ENCODE assay signal across 22 cellular contexts in the genomic region with DNA sequence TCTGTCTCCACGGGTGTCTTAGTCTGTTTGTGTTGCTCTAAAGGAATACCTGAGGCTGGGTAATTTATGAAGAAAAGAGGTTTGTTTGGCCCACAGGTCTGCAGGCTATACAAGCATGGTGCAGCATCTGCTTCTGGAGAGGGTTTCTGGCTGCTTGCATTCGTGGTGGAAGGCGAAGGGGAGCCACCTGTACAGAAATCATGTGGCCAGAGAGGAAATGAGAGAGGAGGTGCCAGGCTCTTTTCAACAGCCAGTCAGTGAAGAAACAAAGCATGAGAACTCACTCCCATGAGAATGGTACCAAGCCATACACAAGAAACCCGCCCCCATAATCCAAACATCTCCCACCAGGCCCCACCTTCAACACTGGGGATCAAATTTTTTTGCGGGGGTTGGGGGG. TPM values are rescaled to one million over a fixed set of nuclear protein-coding genes. Genes with fewer than 3 reads are reported as not detected.
A peak's percentile ranks its signal among the peaks of the same experiment; 100 is the strongest.
DNase-seq lines count a peak whose midpoint lies in the region; ATAC-seq and TF ChIP-seq lines count a peak whose summit lies in the region.
"Had no signal": no experiment of that assay in that cellular context is flagged by ENCODE, and none has a peak within 500 bp of the region (broad histone marks: within the 10 kb centered on the region; RNA-seq: fewer than 3 reads in every experiment).

No MANE protein-coding gene starts in this region.

- H3K27me3 ChIP-seq in psoas muscle (ENCODE audit: insufficient read depth in 3 of 3, low read length in 2 of 3) (no peaks in the 10 kb centered on the region), GM23248 (replicated peaks; ENCODE audit: insufficient read depth) (no peaks in the 10 kb centered on the region), brain microvascular endothelial cell (replicated peaks) (no peaks in the 10 kb centered on the region)
- H3K27me3 ChIP-seq: BE2C, suprapubic skin had no signal

- H3K4me2 ChIP-seq in GM23248 (ENCODE audit: unreplicated experiment): no peak overlapping the region
- H3K4me2 ChIP-seq: SK-N-SH had no signal

- in situ Hi-C loops in GM23248 (cut with MboI): loop anchor here (5.0 kb wide), 1 partner anchor 103 kb away; no protein-coding TSS in a partner anchor
- in situ Hi-C loops in brain microvascular endothelial cell (cut with HindIII; ENCODE audit: low pct_ligation_motif_present, low sequenced_read_pairs): no loop called here

- peaks cover 76% of the 10 kb centered on the region for H3K4me1 Mint-ChIP-seq in activated CD8-positive, alpha-beta memory T cell treated with anti-CD3 and anti-CD28 coated beads, Interleukin-2, amount 10 ng/mL, durations not matched to agents 7 days and 5 days
- peaks cover 68% of the 10 kb centered on the region for H3K4me1 Mint-ChIP-seq in T-helper 1 cell treated with Interleukin-12 subunit alpha and Interleukin-12 subunit beta and Interleukin-4 antibody, amounts not matched to agents 30 μg/mL and 1 μg/mL, for 36 hours (ENCODE audit: low read depth)

- 73 to 75% (median 74%) methylated on average over 5 of the region's 5 CpGs for WGBS in psoas muscle, 3 donors
- 87 to 93% methylated on average over 5 of the region's 5 CpGs for WGBS in GM23248 (ENCODE audit: low coverage in 1 of 2, low lambda C conversion rate in 2 of 2, missing lambda C conversion rate in 2 of 2), 2 experiments

- H3K9me3 Mint-ChIP-seq in activated CD8-positive, alpha-beta memory T cell treated with anti-CD3 and anti-CD28 coated beads, Interleukin-2, amount 10 ng/mL, durations not matched to agents 7 days and 5 days (ENCODE audit: low read depth): no peaks in the 10 kb centered on the region
- no peaks in the 10 kb centered on the region for H3K9me3 Mint-ChIP-seq in T-helper 1 cell treated with Interleukin-12 subunit alpha and Interleukin-12 subunit beta and Interleukin-4 antibody, amounts not matched to agents 30 μg/mL and 1 μg/mL, for 36 hours
- H3K9me3 Mint-ChIP-seq: activated naive CD8-positive, alpha-beta T cell treated with anti-CD3 and anti-CD28 coated beads for 36 hours had no signal

- no peak for ATAC-seq in activated CD8-positive, alpha-beta memory T cell treated with anti-CD3 and anti-CD28 coated beads, Interleukin-2, amount 10 ng/mL, durations not matched to agents 7 days and 5 days
- ATAC-seq in GM18907 (IDR thresholded peaks at IDR 0.05; ENCODE audit: unreplicated experiment) (peak; percentile 35), psoas muscle (no peak), Right ventricle myocardium superior (ENCODE audit: poor library complexity) (no peak)
- ATAC-seq: HCT116 had no signal

- no peak for DNase-seq in activated CD8-positive, alpha-beta memory T cell treated with anti-CD3 and anti-CD28 coated beads, Interleukin-2, amount 10 ng/mL, durations not matched to agents 7 days and 5 days
- DNase-seq in activated CD8-positive, alpha-beta memory T cell treated with anti-CD3 and anti-CD28 coated beads, Interleukin-2, amount 50 U/mL, for 4 hours: no peak
- DNase-seq in psoas muscle (no peak), GM23248 (no peak), brain microvascular endothelial cell (no peak), Right ventricle myocardium superior (no peak)
- DNase-seq: activated naive CD8-positive, alpha-beta T cell treated with anti-CD3 and anti-CD28 coated beads for 36 hours; BE2C; Caco-2; DMS79 treated with DMSO at 0.1 percent for 48 hours; Kasumi-1; kidney glomerular epithelial cell; NCI-H1694; NCI-H2171; NCI-H524 treated with DMSO at 0.1 percent for 48 hours; SK-N-SH had no signal

- no peak overlapping the region for H3K9ac ChIP-seq in GM23248
- H3K9ac ChIP-seq: SK-N-SH had no signal

- CTCF ChIA-PET in activated CD8-positive, alpha-beta memory T cell treated with anti-CD3 and anti-CD28 coated beads, Interleukin-2, amount 10 ng/mL, durations not matched to agents 7 days and 5 days (lab: Charles Lee): interaction anchor here (1.7 to 25.5 kb wide), 2 partner anchors 10 to 99 kb away, joined by 5 to 657 read pairs; partner anchors contain the start of gene HBEGF

- no peak overlapping the region for H2AFZ ChIP-seq in GM23248

- H3K27ac ChIP-seq in psoas muscle: peak overlapping the region; percentile 88
- H3K27ac ChIP-seq in GM23248: no peak overlapping the region
- H3K27ac ChIP-seq in brain microvascular endothelial cell: no peak overlapping the region
- H3K27ac ChIP-seq: HL-60, suprapubic skin had no signal

- H4K20me1 ChIP-seq in GM23248 (ENCODE audit: insufficient read depth): no peaks in the 10 kb centered on the region

- no peaks in the 10 kb centered on the region for H3K9me2 ChIP-seq in GM23248 (ENCODE audit: insufficient read depth)
- H3K9me2 ChIP-seq: SK-N-SH had no signal

- peaks cover 66% of the 10 kb centered on the region for H3K79me2 ChIP-seq in GM23248 (ENCODE audit: insufficient read depth)

- H3K4me3 ChIP-seq in psoas muscle (no peak overlapping the region), GM23248 (no peak overlapping the region), brain microvascular endothelial cell (ENCODE audit: low read depth, low read length) (no peak overlapping the region)
- H3K4me3 ChIP-seq: lung, suprapubic skin had no signal

- no peak for TF ChIP-seq CTCF in psoas muscle (IDR thresholded peaks at IDR 0.05)
- TF ChIP-seq CTCF in brain microvascular endothelial cell (IDR thresholded peaks at IDR 0.05; ENCODE audit: low read depth, low read length, missing control alignments): no peak

- H3K9me3 ChIP-seq in psoas muscle (no peaks in the 10 kb centered on the region), GM23248 (ENCODE audit: low read depth) (no peaks in the 10 kb centered on the region)
- H3K9me3 ChIP-seq: BE2C, Caco-2, SK-N-SH, suprapubic skin had no signal

- H3K4me1 ChIP-seq in psoas muscle: peaks cover 76% of the 10 kb centered on the region
- peaks cover 62% of the 10 kb centered on the region for H3K4me1 ChIP-seq in GM23248 (ENCODE audit: insufficient read depth)
- H3K4me1 ChIP-seq: BE2C had no signal

- H3F3A ChIP-seq in GM23248 (ENCODE audit: insufficient read depth): peaks cover 47% of the 10 kb centered on the region

- peak overlapping the region; percentile 10 for H3K27ac Mint-ChIP-seq in activated CD8-positive, alpha-beta memory T cell treated with anti-CD3 and anti-CD28 coated beads, Interleukin-2, amount 10 ng/mL, durations not matched to agents 7 days and 5 days
- H3K27ac Mint-ChIP-seq in T-helper 1 cell treated with Interleukin-12 subunit alpha and Interleukin-12 subunit beta and Interleukin-4 antibody, amounts not matched to agents 30 μg/mL and 1 μg/mL, for 36 hours: peak overlapping the region; percentile 31
- H3K27ac Mint-ChIP-seq: activated naive CD8-positive, alpha-beta T cell treated with anti-CD3 and anti-CD28 coated beads for 36 hours had no signal

- H3K4me3 Mint-ChIP-seq in activated CD8-positive, alpha-beta memory T cell treated with anti-CD3 and anti-CD28 coated beads, Interleukin-2, amount 10 ng/mL, durations not matched to agents 7 days and 5 days: no peak overlapping the region
- peak overlapping the region; percentile 30 for H3K4me3 Mint-ChIP-seq in T-helper 1 cell treated with Interleukin-12 subunit alpha and Interleukin-12 subunit beta and Interleukin-4 antibody, amounts not matched to agents 30 μg/mL and 1 μg/mL, for 36 hours
- H3K4me3 Mint-ChIP-seq: activated naive CD8-positive, alpha-beta T cell treated with anti-CD3 and anti-CD28 coated beads for 36 hours had no signal

- no peaks in the 10 kb centered on the region for H3K27me3 Mint-ChIP-seq in activated CD8-positive, alpha-beta memory T cell treated with anti-CD3 and anti-CD28 coated beads, Interleukin-2, amount 10 ng/mL, durations not matched to agents 7 days and 5 days
- H3K27me3 Mint-ChIP-seq in T-helper 1 cell treated with Interleukin-12 subunit alpha and Interleukin-12 subunit beta and Interleukin-4 antibody, amounts not matched to agents 30 μg/mL and 1 μg/mL, for 36 hours (ENCODE audit: low read depth): no peaks in the 10 kb centered on the region
- H3K27me3 Mint-ChIP-seq: activated naive CD8-positive, alpha-beta T cell treated with anti-CD3 and anti-CD28 coated beads for 36 hours had no signal

- H3K36me3 ChIP-seq in psoas muscle (ENCODE audit: insufficient read depth in 1 of 2, low read depth in 1 of 2) (peaks cover 0 to 22% of the 10 kb centered on the region in 2 donors), GM23248 (ENCODE audit: low read depth) (no peaks in the 10 kb centered on the region), brain microvascular endothelial cell (replicated peaks) (peaks cover 2% of the 10 kb centered on the region)

- intact Hi-C loops in psoas muscle (cut with DNase I) (loop anchor here in 1 of 2 donors (10.0 kb wide), 1 partner anchor 45 kb away; no protein-coding TSS in a partner anchor), Right ventricle myocardium superior (cut with DNase I) (no loop called here)

- H3K36me3 Mint-ChIP-seq in activated CD8-positive, alpha-beta memory T cell treated with anti-CD3 and anti-CD28 coated beads, Interleukin-2, amount 10 ng/mL, durations not matched to agents 7 days and 5 days: peaks cover 33% of the 10 kb centered on the region
- peaks cover 18% of the 10 kb centered on the region for H3K36me3 Mint-ChIP-seq in T-helper 1 cell treated with Interleukin-12 subunit alpha and Interleukin-12 subunit beta and Interleukin-4 antibody, amounts not matched to agents 30 μg/mL and 1 μg/mL, for 36 hours (ENCODE audit: low read depth)

RNA-seq across cellular contexts. Expression of gene PFDN1, which starts 53.4 kb away (rescaled TPM):
- total RNA-seq in activated CD8-positive, alpha-beta memory T cell treated with anti-CD3 and anti-CD28 coated beads, Interleukin-2, amount 10 ng/mL, durations not matched to agents 7 days and 5 days: 10 to 100 TPM; 48.9 to 57.5 TPM
- total RNA-seq in psoas muscle: 10 to 100 TPM; 35.9 to 55.0 (median 42.3) TPM
- 100 to 1,000 TPM in 1 of 3 donors, 10 to 100 TPM in 2; 84.2 to 115 (median 90.6) TPM for polyA plus RNA-seq in psoas muscle
- 94.3 and 95.8 TPM in 2 replicates for total RNA-seq in GM23248 (2014; rRNA removed; shearing (Covaris generic))
- polyA plus RNA-seq in GM23248 (2016; fragmentation: Nextera tagmentation; extraction: Ambion mirVana): 87.0 and 99.9 TPM in 2 replicates
- total RNA-seq in Right ventricle myocardium superior: 68.7 TPM
